Comparison of ENCODE assay signal across 20 cellular contexts in the genomic region with DNA sequence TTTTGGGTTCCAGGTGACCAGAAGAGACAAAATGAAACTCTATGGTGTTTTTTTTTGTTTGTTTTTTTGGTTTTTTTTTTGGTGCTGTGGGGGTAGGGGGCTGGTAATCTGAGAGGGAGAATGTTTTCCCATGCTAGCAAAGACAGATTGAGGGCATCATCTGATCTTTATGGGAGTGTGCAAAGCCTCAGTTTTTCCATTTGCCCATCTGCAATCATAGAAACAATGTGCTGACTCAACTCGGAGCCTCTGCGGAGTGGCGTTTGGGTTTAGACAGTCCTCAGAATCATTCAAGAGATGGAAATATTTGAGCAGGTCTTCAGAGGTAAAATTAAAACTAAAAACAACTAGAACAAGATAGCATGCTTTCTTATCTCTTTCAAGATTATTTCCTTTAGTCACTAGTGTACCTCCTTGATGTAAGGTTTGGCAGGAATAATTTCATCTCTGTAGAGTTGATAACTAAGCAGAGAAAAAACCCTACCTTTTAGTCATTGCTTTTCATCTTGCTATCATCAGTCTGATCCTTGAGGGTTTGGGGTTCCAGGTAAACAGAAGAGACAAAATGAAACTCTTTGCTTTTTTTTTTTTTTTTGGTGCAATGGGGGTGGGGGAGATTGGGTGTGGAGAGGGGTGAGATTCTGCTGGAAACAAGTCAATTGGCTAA. TPM values are rescaled to one million over a fixed set of nuclear protein-coding genes. Genes with fewer than 3 reads are reported as not detected.
A peak's percentile ranks its signal among the peaks of the same experiment; 100 is the strongest.
DNase-seq lines count a peak whose midpoint lies in the region; ATAC-seq and TF ChIP-seq lines count a peak whose summit lies in the region.
"Had no signal": no experiment of that assay in that cellular context is flagged by ENCODE, and none has a peak within 500 bp of the region (broad histone marks: within the 10 kb centered on the region; RNA-seq: fewer than 3 reads in every experiment).

No MANE protein-coding gene starts in this region.

- peak overlapping the region in 3 of 7 donors; percentile 5 to 81 (median 29) for H3K27ac Mint-ChIP-seq in CD4-positive, alpha-beta memory T cell
- peak overlapping the region; percentile 75 for H3K27ac Mint-ChIP-seq in activated naive CD8-positive, alpha-beta T cell treated with anti-CD3 and anti-CD28 coated beads, Interleukin-2, amount 50 U/mL, for 24 hours
- H3K27ac Mint-ChIP-seq: memory B cell had no signal

- peak overlapping the region in 6 of 8 donors; percentile 1 to 60 (median 53) for H3K4me3 Mint-ChIP-seq in CD4-positive, alpha-beta memory T cell
- H3K4me3 Mint-ChIP-seq in activated naive CD8-positive, alpha-beta T cell treated with anti-CD3 and anti-CD28 coated beads, Interleukin-2, amount 50 U/mL, for 24 hours = no peak overlapping the region
- H3K4me3 Mint-ChIP-seq: memory B cell had no signal

- peaks cover 15 to 16% (median 16%) of the 10 kb centered on the region in 4 donors for H3K4me1 Mint-ChIP-seq in CD4-positive, alpha-beta memory T cell
- peaks cover 17% of the 10 kb centered on the region for H3K4me1 Mint-ChIP-seq in activated naive CD8-positive, alpha-beta T cell treated with anti-CD3 and anti-CD28 coated beads, Interleukin-2, amount 50 U/mL, for 24 hours

- H3K27me3 Mint-ChIP-seq in CD4-positive, alpha-beta memory T cell = no peaks in the 10 kb centered on the region
- H3K27me3 Mint-ChIP-seq in activated naive CD8-positive, alpha-beta T cell treated with anti-CD3 and anti-CD28 coated beads, Interleukin-2, amount 50 U/mL, for 24 hours = no peaks in the 10 kb centered on the region
- H3K27me3 Mint-ChIP-seq: CD8-positive, alpha-beta memory T cell; memory B cell had no signal

- H2AFZ ChIP-seq in DND-41 (ENCODE audit: low read depth, low read length) = no peak overlapping the region

- peaks cover 13% of the 10 kb centered on the region for H3K4me1 ChIP-seq in CD4-positive, alpha-beta memory T cell (ENCODE audit: insufficient read depth, low read length)
- peaks cover 14% of the 10 kb centered on the region for H3K4me1 ChIP-seq in DND-41 (ENCODE audit: insufficient read depth, low read length)
- H3K4me1 ChIP-seq: upper lobe of right lung had no signal

- H3K27ac ChIP-seq in CD4-positive, alpha-beta memory T cell (ENCODE audit: low read depth, low read length) = no peak overlapping the region
- H3K27ac ChIP-seq in DND-41 (ENCODE audit: low read length) = no peak overlapping the region
- H3K27ac ChIP-seq: upper lobe of right lung had no signal

- H3K4me2 ChIP-seq in DND-41 (ENCODE audit: insufficient read depth, low read length) = no peak overlapping the region

- H3K79me2 ChIP-seq in DND-41 (ENCODE audit: insufficient read depth, low read length) = no peaks in the 10 kb centered on the region

- DNase-seq in CD4-positive, alpha-beta memory T cell = no peak
- DNase-seq in DND-41 (no peak), NCI-H1930 (lab: John Stamatoyannopoulos, UW) (no peak), AML-193 (lab: John Stamatoyannopoulos, UW) (no peak)
- peak; percentile 38 to 49 for DNase-seq in activated CD4-positive, alpha-beta T cell treated with anti-CD3 and anti-CD28 coated beads, Interleukin-2, amount 50 U/mL, for 48 hours
- DNase-seq in activated naive CD8-positive, alpha-beta T cell treated with anti-CD3 and anti-CD28 coated beads, Interleukin-2, amount 50 U/mL, for 24 hours = no peak
- DNase-seq: CD8-positive, alpha-beta memory T cell; GF-D8; glutamatergic neuron; left cardiac atrium; NCI-H1694; NCI-H226; NCI-H774; OCI-M1; right cardiac atrium; SW 1271; upper lobe of right lung had no signal

- H3K9ac ChIP-seq in DND-41 (ENCODE audit: low read depth, low read length) = no peak overlapping the region

- H3K36me3 ChIP-seq in CD4-positive, alpha-beta memory T cell (ENCODE audit: insufficient read depth, low read length) = no peaks in the 10 kb centered on the region
- no peaks in the 10 kb centered on the region for H3K36me3 ChIP-seq in DND-41 (ENCODE audit: insufficient read depth, low read length)
- H3K36me3 ChIP-seq: upper lobe of right lung had no signal

- ATAC-seq in DND-41 (ENCODE audit: insufficient read depth, low read depth) (0 out of 3 replicates have a peak, but pooled peaks have one; percentile 27), HG03280 (IDR thresholded peaks at IDR 0.05; ENCODE audit: unreplicated experiment) (no peak)
- ATAC-seq in activated naive CD8-positive, alpha-beta T cell treated with anti-CD3 and anti-CD28 coated beads, Interleukin-2, amount 50 U/mL, for 24 hours = peak; percentile 72
- ATAC-seq: right cardiac atrium, Right ventricle myocardium inferior, upper lobe of right lung had no signal

- POLR2A ChIA-PET in CD4-positive, alpha-beta memory T cell (lab: Charles Lee; ENCODE audit: partially characterized antibody) = no interaction called here

- H4K20me1 ChIP-seq in DND-41 (ENCODE audit: insufficient read depth, low read length) = no peaks in the 10 kb centered on the region

- H3K9me3 Mint-ChIP-seq in CD4-positive, alpha-beta memory T cell = peaks cover 0 to 3% (median 0%) of the 10 kb centered on the region in 8 donors
- no peaks in the 10 kb centered on the region for H3K9me3 Mint-ChIP-seq in activated naive CD8-positive, alpha-beta T cell treated with anti-CD3 and anti-CD28 coated beads, Interleukin-2, amount 50 U/mL, for 24 hours
- H3K9me3 Mint-ChIP-seq: CD8-positive, alpha-beta memory T cell; memory B cell had no signal

- CTCF ChIA-PET in CD4-positive, alpha-beta memory T cell (lab: Charles Lee; ENCODE audit: partially characterized antibody) = no interaction called here

- H3K9me3 ChIP-seq in CD4-positive, alpha-beta memory T cell (ENCODE audit: control insufficient read depth in 1 of 2, low read length in 2 of 2) = no peaks in the 10 kb centered on the region
- no peaks in the 10 kb centered on the region for H3K9me3 ChIP-seq in DND-41 (ENCODE audit: insufficient read depth, low read length, severe bottlenecking)
- H3K9me3 ChIP-seq: upper lobe of right lung had no signal

- H3K36me3 Mint-ChIP-seq in CD4-positive, alpha-beta memory T cell = peaks cover 0 to 7% of the 10 kb centered on the region in 2 donors
- peaks cover 4% of the 10 kb centered on the region for H3K36me3 Mint-ChIP-seq in activated naive CD8-positive, alpha-beta T cell treated with anti-CD3 and anti-CD28 coated beads, Interleukin-2, amount 50 U/mL, for 24 hours (ENCODE audit: low read depth)

- no peak overlapping the region for H3K4me3 ChIP-seq in CD4-positive, alpha-beta memory T cell (ENCODE audit: low read length in 2 of 2)
- no peak overlapping the region for H3K4me3 ChIP-seq in DND-41 (ENCODE audit: low read depth in 1 of 2, low read length in 2 of 2)
- H3K4me3 ChIP-seq: upper lobe of right lung had no signal

- intact Hi-C loops in CD4-positive, alpha-beta memory T cell (cut with micrococcal nuclease) = no loop called here

- TF ChIP-seq CTCF in DND-41 (IDR thresholded peaks at IDR 0.05; ENCODE audit: borderline replicate concordance, extremely low read depth, low read length, poor library complexity, severe bottlenecking) = no peak

- no peaks in the 10 kb centered on the region for H3K27me3 ChIP-seq in CD4-positive, alpha-beta memory T cell (ENCODE audit: insufficient read depth, low read length)
- H3K27me3 ChIP-seq in DND-41 (ENCODE audit: insufficient read depth, low read length, poor library complexity) = no peaks in the 10 kb centered on the region
- H3K27me3 ChIP-seq: upper lobe of right lung had no signal

RNA-seq across cellular contexts. Expression of a gene that starts 18.0 kb away (rescaled TPM):
- total RNA-seq in CD4-positive, alpha-beta memory T cell = 10 to 100 TPM; 11.9 to 14.4 TPM
- polyA plus RNA-seq in CD4-positive, alpha-beta memory T cell = 1 to 10 TPM; 3.2 to 4.5 TPM

Comparison
In these comparisons a context has a peak if more than half of its experiments do, and no peak if none do; other contexts are left out.
1. DNase-seq: peak in activated CD4-positive, alpha-beta T cell treated with anti-CD3 and anti-CD28 coated beads, Interleukin-2, amount 50 U/mL, for 48 hours (2 of 2); none in CD4-positive, alpha-beta memory T cell (0 of 5), DND-41 (single experiment), activated naive CD8-positive, alpha-beta T cell treated with anti-CD3 and anti-CD28 coated beads, Interleukin-2, amount 50 U/mL, for 24 hours (single experiment), NCI-H1930 (0 of 2) and AML-193 (0 of 2).